Comparison of ENCODE assay signal across 25 cellular contexts in genomic region chr15:60339236-60339635, GRCh38. TPM values are rescaled to one million over a fixed set of nuclear protein-coding genes. Genes with fewer than 3 reads are reported as not detected.
DNase-seq lines count a peak whose midpoint lies in the region; ATAC-seq and TF ChIP-seq lines count a peak whose summit lies in the region.
"Had no signal": no experiment of that assay in that cellular context is flagged by ENCODE, and none has a peak within 500 bp of the region (broad histone marks: within the 10 kb centered on the region; RNA-seq: fewer than 3 reads in every experiment).

No MANE protein-coding gene starts in this region.

- TF ChIP-seq CTCF in Calu3 (IDR thresholded peaks at IDR 0.05; ENCODE audit: unreplicated experiment) (no peak), nephron progenitor cell (IDR thresholded peaks at IDR 0.05) (no peak), psoas muscle (IDR thresholded peaks at IDR 0.05) (no peak)

- peak overlapping the region; percentile 77 for H3K27ac Mint-ChIP-seq in Calu3 (ENCODE audit: unreplicated experiment)
- H3K27ac Mint-ChIP-seq in nephron progenitor cell = peak overlapping the region; percentile 52
- H3K27ac Mint-ChIP-seq in activated T-helper 2 cell treated with anti-CD3 and anti-CD28 coated beads, Interferon-gamma antibody, Interleukin-2, Interleukin-4, amounts not matched to agents 10 μg/mL and 5 μg/mL and 100 μg/mL, durations not matched to agents 14 hours and 24 hours and 36 hours = no peak overlapping the region
- H3K27ac Mint-ChIP-seq: B cell; CD4-positive, alpha-beta T cell; CD8-positive, alpha-beta T cell had no signal

- no peaks in the 10 kb centered on the region for H3K9me3 ChIP-seq in psoas muscle
- H3K9me3 ChIP-seq: A549, Caco-2 had no signal

- no TSS peak for BruUV-seq in Calu3 (replicated peaks; lab: Mats Ljungman, UMichigan)

- DNase-seq in Calu3 = no peak
- peak; percentile 55 for DNase-seq in myocyte (ENCODE audit: low read depth)
- no peak for DNase-seq in nephron progenitor cell
- DNase-seq in psoas muscle = no peak
- DNase-seq in kidney glomerular epithelial cell (lab: John Stamatoyannopoulos, UW) = no peak
- no peak for DNase-seq in activated T-helper 2 cell treated with anti-CD3 and anti-CD28 coated beads, Interferon-gamma antibody, Interleukin-2, Interleukin-4, amounts not matched to agents 10 μg/mL and 5 μg/mL and 100 μg/mL, durations not matched to agents 14 hours and 24 hours and 36 hours (ENCODE audit: low spot score)
- DNase-seq in NCI-H526 treated with DMSO at 0.1 percent for 48 hours (lab: John Stamatoyannopoulos, UW) = no peak
- no peak for DNase-seq in HuH-7.5 (ENCODE audit: low spot score)
- DNase-seq: AML-193; Caco-2; CD4-positive, alpha-beta T cell; CD8-positive, alpha-beta T cell; DMS 273 treated with DMSO at 0.1 percent for 48 hours; DMS153; DMS53; DMS79; DND-41; EL; GDM1 had no signal

- H3K4me3 ChIP-seq in psoas muscle = no peak overlapping the region
- H3K4me3 ChIP-seq: A549; BLaER1 treated with 17β-estradiol and CSF1 and Interleukin-3, amounts not matched to agents 10 nM and 100 nM; GM12878 had no signal

- intact Hi-C loops in Calu3 (cut with micrococcal nuclease; ENCODE audit: unreplicated experiment) = no loop called here
- intact Hi-C loops in psoas muscle (cut with DNase I) = no loop called here
- intact Hi-C loops in activated T-helper 2 cell treated with anti-CD3 and anti-CD28 coated beads, Interferon-gamma antibody, Interleukin-2, Interleukin-4, amounts not matched to agents 10 μg/mL and 5 μg/mL and 100 μg/mL, durations not matched to agents 14 hours and 24 hours and 36 hours (cut with micrococcal nuclease) = no loop called here

- no peak overlapping the region for H3K27ac ChIP-seq in psoas muscle
- H3K27ac ChIP-seq: 22Rv1; BLaER1 treated with 17β-estradiol and CSF1 and Interleukin-3, amounts not matched to agents 10 nM and 100 nM; C4-2B had no signal

- no peaks in the 10 kb centered on the region for H3K36me3 ChIP-seq in psoas muscle (ENCODE audit: insufficient read depth in 1 of 2, low read depth in 1 of 2)

- no peaks in the 10 kb centered on the region for H3K27me3 Mint-ChIP-seq in Calu3 (ENCODE audit: unreplicated experiment)
- H3K27me3 Mint-ChIP-seq in nephron progenitor cell (ENCODE audit: low read depth, poor library complexity) = peaks cover 8% of the 10 kb centered on the region
- peaks cover 19% of the 10 kb centered on the region for H3K27me3 Mint-ChIP-seq in activated T-helper 2 cell treated with anti-CD3 and anti-CD28 coated beads, Interferon-gamma antibody, Interleukin-2, Interleukin-4, amounts not matched to agents 10 μg/mL and 5 μg/mL and 100 μg/mL, durations not matched to agents 14 hours and 24 hours and 36 hours (ENCODE audit: low read depth)
- H3K27me3 Mint-ChIP-seq: CD4-positive, alpha-beta T cell had no signal

- H3K4me1 Mint-ChIP-seq in Calu3 (ENCODE audit: low read depth, unreplicated experiment) (peaks cover 30% of the 10 kb centered on the region), nephron progenitor cell (peaks cover 32% of the 10 kb centered on the region)
- H3K4me1 Mint-ChIP-seq in activated T-helper 2 cell treated with anti-CD3 and anti-CD28 coated beads, Interferon-gamma antibody, Interleukin-2, Interleukin-4, amounts not matched to agents 10 μg/mL and 5 μg/mL and 100 μg/mL, durations not matched to agents 14 hours and 24 hours and 36 hours (ENCODE audit: low read depth) = no peaks in the 10 kb centered on the region
- H3K4me1 Mint-ChIP-seq: B cell had no signal

- 18 to 49% (median 32%) methylated on average over 9 of the region's 9 CpGs for WGBS in psoas muscle, 3 donors

- H3K4me1 ChIP-seq in psoas muscle = peaks cover 23% of the 10 kb centered on the region

- H3K9me3 Mint-ChIP-seq in Calu3 (ENCODE audit: low read depth, unreplicated experiment) = no peaks in the 10 kb centered on the region
- peaks cover 3% of the 10 kb centered on the region for H3K9me3 Mint-ChIP-seq in nephron progenitor cell
- no peaks in the 10 kb centered on the region for H3K9me3 Mint-ChIP-seq in activated T-helper 2 cell treated with anti-CD3 and anti-CD28 coated beads, Interferon-gamma antibody, Interleukin-2, Interleukin-4, amounts not matched to agents 10 μg/mL and 5 μg/mL and 100 μg/mL, durations not matched to agents 14 hours and 24 hours and 36 hours
- H3K9me3 Mint-ChIP-seq: CD4-positive, alpha-beta T cell; CD8-positive, alpha-beta T cell had no signal

- no peaks in the 10 kb centered on the region for H3K27me3 ChIP-seq in psoas muscle (ENCODE audit: insufficient read depth in 3 of 3, low read length in 2 of 3)
- H3K27me3 ChIP-seq: BLaER1 treated with 17β-estradiol and CSF1 and Interleukin-3, amounts not matched to agents 10 nM and 100 nM had no signal

- peak; percentile 20 to 51 (median 25) for ATAC-seq in psoas muscle
- ATAC-seq: A549; CD8-positive, alpha-beta T cell; GM12878 had no signal

- CTCF ChIA-PET in Calu3 (lab: Charles Lee) = no interaction called here

- no peak overlapping the region for H3K4me3 Mint-ChIP-seq in Calu3 (ENCODE audit: low read depth, unreplicated experiment)
- no peak overlapping the region for H3K4me3 Mint-ChIP-seq in nephron progenitor cell
- H3K4me3 Mint-ChIP-seq in activated T-helper 2 cell treated with anti-CD3 and anti-CD28 coated beads, Interferon-gamma antibody, Interleukin-2, Interleukin-4, amounts not matched to agents 10 μg/mL and 5 μg/mL and 100 μg/mL, durations not matched to agents 14 hours and 24 hours and 36 hours (ENCODE audit: low read depth) = no peak overlapping the region
- H3K4me3 Mint-ChIP-seq: B cell; CD4-positive, alpha-beta T cell; CD8-positive, alpha-beta T cell had no signal

- peaks cover 50% of the 10 kb centered on the region for H3K36me3 Mint-ChIP-seq in Calu3 (ENCODE audit: insufficient read depth, unreplicated experiment)
- H3K36me3 Mint-ChIP-seq in nephron progenitor cell (ENCODE audit: low read depth) = no peaks in the 10 kb centered on the region
- no peaks in the 10 kb centered on the region for H3K36me3 Mint-ChIP-seq in activated T-helper 2 cell treated with anti-CD3 and anti-CD28 coated beads, Interferon-gamma antibody, Interleukin-2, Interleukin-4, amounts not matched to agents 10 μg/mL and 5 μg/mL and 100 μg/mL, durations not matched to agents 14 hours and 24 hours and 36 hours (ENCODE audit: low read depth)
- H3K36me3 Mint-ChIP-seq: CD8-positive, alpha-beta T cell had no signal

RNA-seq across cellular contexts. Expression of gene ANXA2, which starts 58.5 kb away (rescaled TPM):
- total RNA-seq in Calu3 (2022) (3,100 and 3,305 TPM in 2 replicates), myocyte (1,048 and 1,291 TPM in 2 replicates), psoas muscle (100 to 1,000 TPM; 140 to 522 (median 378) TPM)
- 2,760 TPM for polyA plus RNA-seq in myocyte (2012)
- 1,000 to 10,000 TPM in 1 of 3 donors, 100 to 1,000 TPM in 2; 320 to 2,117 (median 350) TPM for polyA plus RNA-seq in psoas muscle
- 262 and 267 TPM in 2 replicates for total RNA-seq in activated T-helper 2 cell treated with anti-CD3 and anti-CD28 coated beads, Interferon-gamma antibody, Interleukin-2, Interleukin-4, amounts not matched to agents 10 μg/mL and 5 μg/mL and 100 μg/mL, durations not matched to agents 14 hours and 24 hours and 36 hours
